1 cellular context compared by ENCODE assay signal in genomic region chr1:28259252-28259934, GRCh38.
TF ChIP-seq lines count a peak whose summit lies in the region.

A gene with protein sequence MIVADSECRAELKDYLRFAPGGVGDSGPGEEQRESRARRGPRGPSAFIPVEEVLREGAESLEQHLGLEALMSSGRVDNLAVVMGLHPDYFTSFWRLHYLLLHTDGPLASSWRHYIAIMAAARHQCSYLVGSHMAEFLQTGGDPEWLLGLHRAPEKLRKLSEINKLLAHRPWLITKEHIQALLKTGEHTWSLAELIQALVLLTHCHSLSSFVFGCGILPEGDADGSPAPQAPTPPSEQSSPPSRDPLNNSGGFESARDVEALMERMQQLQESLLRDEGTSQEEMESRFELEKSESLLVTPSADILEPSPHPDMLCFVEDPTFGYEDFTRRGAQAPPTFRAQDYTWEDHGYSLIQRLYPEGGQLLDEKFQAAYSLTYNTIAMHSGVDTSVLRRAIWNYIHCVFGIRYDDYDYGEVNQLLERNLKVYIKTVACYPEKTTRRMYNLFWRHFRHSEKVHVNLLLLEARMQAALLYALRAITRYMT (plus strand): TSS chr1:28259518. CDS start chr1:28259848, 330 bp downstream.

TF ChIP-seq in HEK293, 187 proteins besides CTCF, POLR2A, EP300 and RAD21 (continued from another document and continues in another):
- TF ChIP-seq, protein P1, sequence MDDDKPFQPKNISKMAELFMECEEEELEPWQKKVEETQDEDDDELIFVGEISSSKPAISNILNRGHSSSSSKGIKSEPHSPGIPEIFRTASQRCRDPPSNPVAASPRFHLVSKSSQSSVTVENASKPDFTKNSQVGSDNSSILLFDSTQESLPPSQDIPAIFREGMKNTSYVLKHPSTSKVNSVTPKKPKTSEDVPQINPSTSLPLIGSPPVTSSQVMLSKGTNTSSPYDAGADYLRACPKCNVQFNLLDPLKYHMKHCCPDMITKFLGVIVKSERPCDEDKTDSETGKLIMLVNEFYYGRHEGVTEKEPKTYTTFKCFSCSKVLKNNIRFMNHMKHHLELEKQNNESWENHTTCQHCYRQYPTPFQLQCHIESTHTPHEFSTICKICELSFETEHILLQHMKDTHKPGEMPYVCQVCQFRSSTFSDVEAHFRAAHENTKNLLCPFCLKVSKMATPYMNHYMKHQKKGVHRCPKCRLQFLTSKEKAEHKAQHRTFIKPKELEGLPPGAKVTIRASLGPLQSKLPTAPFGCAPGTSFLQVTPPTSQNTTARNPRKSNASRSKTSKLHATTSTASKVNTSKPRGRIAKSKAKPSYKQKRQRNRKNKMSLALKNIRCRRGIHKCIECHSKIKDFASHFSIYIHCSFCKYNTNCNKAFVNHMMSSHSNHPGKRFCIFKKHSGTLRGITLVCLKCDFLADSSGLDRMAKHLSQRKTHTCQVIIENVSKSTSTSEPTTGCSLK (tag by site-specific recombination; IDR thresholded peaks at IDR 0.05), result no peak
- TF ChIP-seq ZNF169 (tag by site-specific recombination; IDR thresholded peaks at IDR 0.05), result no peak
- no peak for TF ChIP-seq ZNF146 (tag by site-specific recombination; IDR thresholded peaks at IDR 0.05)
- TF ChIP-seq SP7 (tag by site-specific recombination; IDR thresholded peaks at IDR 0.05), result peak; percentile 64
- peak; percentile 27; the same call in 1 of the 2 replicates for TF ChIP-seq YY2 (tag by site-specific recombination; IDR thresholded peaks at IDR 0.05)
- peak; percentile 92 for TF ChIP-seq ZNF76 (tag by site-specific recombination; IDR thresholded peaks at IDR 0.05; ENCODE audit: borderline replicate concordance, low read depth)
- no peak for TF ChIP-seq ZNF16 (tag by site-specific recombination; IDR thresholded peaks at IDR 0.05; ENCODE audit: low read depth)
- peak; percentile 66; the same call in 1 of the 2 replicates for TF ChIP-seq ZBTB11 (tag by site-specific recombination; conservative IDR thresholded peaks at IDR 0.05; ENCODE audit: low read depth)
- no peak for TF ChIP-seq ZNF571 (tag by site-specific recombination; IDR thresholded peaks at IDR 0.05)
- no peak for TF ChIP-seq ZNF488 (tag by site-specific recombination; IDR thresholded peaks at IDR 0.05)
- TF ChIP-seq, protein P2, sequence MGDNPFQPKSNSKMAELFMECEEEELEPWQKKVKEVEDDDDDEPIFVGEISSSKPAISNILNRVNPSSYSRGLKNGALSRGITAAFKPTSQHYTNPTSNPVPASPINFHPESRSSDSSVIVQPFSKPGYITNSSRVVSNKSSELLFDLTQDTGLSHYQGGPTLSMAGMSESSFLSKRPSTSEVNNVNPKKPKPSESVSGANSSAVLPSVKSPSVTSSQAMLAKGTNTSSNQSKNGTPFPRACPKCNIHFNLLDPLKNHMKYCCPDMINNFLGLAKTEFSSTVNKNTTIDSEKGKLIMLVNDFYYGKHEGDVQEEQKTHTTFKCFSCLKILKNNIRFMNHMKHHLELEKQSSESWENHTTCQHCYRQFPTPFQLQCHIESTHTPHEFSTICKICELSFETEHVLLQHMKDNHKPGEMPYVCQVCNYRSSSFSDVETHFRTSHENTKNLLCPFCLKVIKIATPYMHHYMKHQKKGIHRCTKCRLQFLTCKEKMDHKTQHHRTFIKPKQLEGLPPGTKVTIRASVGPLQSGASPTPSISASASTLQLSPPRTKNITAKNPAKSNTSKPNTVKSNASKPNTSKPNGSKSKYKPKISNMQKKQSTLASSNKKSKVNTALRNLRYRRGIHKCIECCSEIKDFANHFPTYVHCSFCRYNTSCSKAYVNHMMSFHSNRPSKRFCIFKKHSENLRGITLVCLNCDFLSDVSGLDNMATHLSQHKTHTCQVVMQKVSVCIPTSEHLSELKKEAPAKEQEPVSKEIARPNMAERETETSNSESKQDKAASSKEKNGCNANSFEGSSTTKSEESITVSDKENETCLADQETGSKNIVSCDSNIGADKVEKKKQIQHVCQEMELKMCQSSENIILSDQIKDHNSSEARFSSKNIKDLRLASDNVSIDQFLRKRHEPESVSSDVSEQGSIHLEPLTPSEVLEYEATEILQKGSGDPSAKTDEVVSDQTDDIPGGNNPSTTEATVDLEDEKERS (tag by site-specific recombination; IDR thresholded peaks at IDR 0.05), result no peak
- peak; percentile 95 for TF ChIP-seq SP2 (tag by site-specific recombination; IDR thresholded peaks at IDR 0.05)
- TF ChIP-seq ZNF600 (tag by site-specific recombination; IDR thresholded peaks at IDR 0.05), result peak; percentile 92
- TF ChIP-seq ZNF2 (tag by site-specific recombination; IDR thresholded peaks at IDR 0.05), result peak; percentile 21; the same call in 1 of the 2 replicates
- TF ChIP-seq ZNF777 (tag by site-specific recombination; IDR thresholded peaks at IDR 0.05; ENCODE audit: borderline replicate concordance), result no peak
- no peak for TF ChIP-seq ZNF23 (tag by site-specific recombination; IDR thresholded peaks at IDR 0.05; ENCODE audit: borderline replicate concordance)
- peak; percentile 82 for TF ChIP-seq ZNF660 (tag by site-specific recombination; IDR thresholded peaks at IDR 0.05)
- TF ChIP-seq ZNF19 (tag by site-specific recombination; IDR thresholded peaks at IDR 0.05; ENCODE audit: low read depth), result no peak
- peak; percentile 82; the same call in 1 of the 2 replicates for TF ChIP-seq ZNF121 (tag by site-specific recombination; IDR thresholded peaks at IDR 0.05)
- TF ChIP-seq ZNF510 (tag by site-specific recombination; IDR thresholded peaks at IDR 0.05; ENCODE audit: insufficient replicate concordance), result no peak
- no peak for TF ChIP-seq ZFHX2 (tag by site-specific recombination; conservative IDR thresholded peaks at IDR 0.05)
- 0 out of 2 replicates have a peak, but pooled peaks have one; percentile 17 for TF ChIP-seq ZNF324 (tag by site-specific recombination; IDR thresholded peaks at IDR 0.05)
- no peak for TF ChIP-seq REPIN1 (tag by site-specific recombination; IDR thresholded peaks at IDR 0.05; ENCODE audit: low read depth)
- no peak for TF ChIP-seq ZNF768 (tag by site-specific recombination; IDR thresholded peaks at IDR 0.05)
- TF ChIP-seq HIC1 (tag by site-specific recombination; IDR thresholded peaks at IDR 0.05), result no peak; the same call in 1 of the 2 replicates
- TF ChIP-seq ZNF514 (tag by site-specific recombination; IDR thresholded peaks at IDR 0.05), result no peak
- 0 out of 2 replicates have a peak, but pooled peaks have one; percentile 16 for TF ChIP-seq BCL6B (tag by site-specific recombination; IDR thresholded peaks at IDR 0.05)
- no peak for TF ChIP-seq ZNF112 (tag by site-specific recombination; IDR thresholded peaks at IDR 0.05)
- TF ChIP-seq ZSCAN16 (tag by site-specific recombination; IDR thresholded peaks at IDR 0.05), result peak; percentile 22; the same call in 1 of the 2 replicates
- TF ChIP-seq ZNF548 (tag by site-specific recombination; IDR thresholded peaks at IDR 0.05), result no peak
- no peak for TF ChIP-seq ZFP69B (tag by site-specific recombination; IDR thresholded peaks at IDR 0.05)
- TF ChIP-seq, protein P3, sequence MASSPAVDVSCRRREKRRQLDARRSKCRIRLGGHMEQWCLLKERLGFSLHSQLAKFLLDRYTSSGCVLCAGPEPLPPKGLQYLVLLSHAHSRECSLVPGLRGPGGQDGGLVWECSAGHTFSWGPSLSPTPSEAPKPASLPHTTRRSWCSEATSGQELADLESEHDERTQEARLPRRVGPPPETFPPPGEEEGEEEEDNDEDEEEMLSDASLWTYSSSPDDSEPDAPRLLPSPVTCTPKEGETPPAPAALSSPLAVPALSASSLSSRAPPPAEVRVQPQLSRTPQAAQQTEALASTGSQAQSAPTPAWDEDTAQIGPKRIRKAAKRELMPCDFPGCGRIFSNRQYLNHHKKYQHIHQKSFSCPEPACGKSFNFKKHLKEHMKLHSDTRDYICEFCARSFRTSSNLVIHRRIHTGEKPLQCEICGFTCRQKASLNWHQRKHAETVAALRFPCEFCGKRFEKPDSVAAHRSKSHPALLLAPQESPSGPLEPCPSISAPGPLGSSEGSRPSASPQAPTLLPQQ (tag by site-specific recombination; IDR thresholded peaks at IDR 0.05), result no peak
- TF ChIP-seq ZBTB44 (tag by site-specific recombination; IDR thresholded peaks at IDR 0.05), result 0 out of 2 replicates have a peak, but pooled peaks have one; percentile 47
- TF ChIP-seq ZNF24 (tag by site-specific recombination; IDR thresholded peaks at IDR 0.05), result 0 out of 2 replicates have a peak, but pooled peaks have one; percentile 29
- TF ChIP-seq YY1 (tag by site-specific recombination; IDR thresholded peaks at IDR 0.05), result peak; percentile 51; the same call in 1 of the 2 replicates
- TF ChIP-seq ZNF792 (tag by site-specific recombination; IDR thresholded peaks at IDR 0.05), result no peak
- 0 out of 2 replicates have a peak, but pooled peaks have one; percentile 14 for TF ChIP-seq ZNF623 (tag by site-specific recombination; IDR thresholded peaks at IDR 0.05)
- no peak for TF ChIP-seq ZNF658 (tag by site-specific recombination; IDR thresholded peaks at IDR 0.05)
- no peak for TF ChIP-seq ZNF645 (tag by site-specific recombination; IDR thresholded peaks at IDR 0.05)
